Comparison of ENCODE assay signal across 14 cellular contexts in the genomic region with DNA sequence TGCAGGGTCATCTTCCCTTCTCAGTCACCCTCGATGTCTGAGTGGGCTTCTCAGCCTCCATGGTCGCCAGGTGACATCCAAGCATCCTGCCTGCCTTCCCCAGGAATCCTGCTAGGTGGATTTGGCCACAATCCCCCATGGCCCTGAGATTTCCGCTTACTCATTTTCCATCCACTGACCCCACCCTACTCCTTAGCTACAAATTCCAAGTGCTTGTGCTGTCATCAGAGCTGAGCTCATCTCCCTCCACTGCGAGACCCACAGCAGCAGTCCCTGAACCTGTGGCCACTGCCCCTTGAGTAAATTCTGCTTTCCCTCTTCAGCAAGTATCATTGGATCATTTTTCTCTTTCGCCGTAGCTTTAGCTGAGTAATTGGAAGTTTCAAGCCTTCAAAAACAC.
DNase-seq lines count a peak whose midpoint lies in the region; ATAC-seq and TF ChIP-seq lines count a peak whose summit lies in the region.
"Had no signal": no experiment of that assay in that cellular context is flagged by ENCODE, and none has a peak within 500 bp of the region (broad histone marks: within the 10 kb centered on the region; RNA-seq: fewer than 3 reads in every experiment).

No MANE protein-coding gene starts in this region.

- TF ChIP-seq EP300 in transverse colon (IDR thresholded peaks at IDR 0.05; ENCODE audit: low read depth) = no peak

- intact Hi-C loops in transverse colon (cut with DNase I; ENCODE audit: low total_unique reads) = no loop called here

- H3K4me2 ChIP-seq in mesenchymal stem cell (ENCODE audit: low read length, poor library complexity, severe bottlenecking) = no peak overlapping the region

- ATAC-seq in SK-N-SH treated with all-trans-retinoic acid at 6 μM for 48 hours = no peak

- TF ChIP-seq POLR2A in transverse colon (IDR thresholded peaks at IDR 0.05) = no peak

- H2AK5ac ChIP-seq in mesenchymal stem cell (ENCODE audit: low read length, severe bottlenecking) = peak overlapping the region; percentile 27

- H3K36me3 ChIP-seq in mesenchymal stem cell (ENCODE audit: control insufficient read depth in 1 of 2, insufficient read depth in 2 of 2, low read depth in 1 of 2, low read length in 2 of 2) (no peaks in the 10 kb centered on the region), transverse colon (no peaks in the 10 kb centered on the region)

- H2BK120ac ChIP-seq in mesenchymal stem cell (ENCODE audit: low read depth, low read length) = no peak overlapping the region

- no peak overlapping the region for H3K23ac ChIP-seq in mesenchymal stem cell (ENCODE audit: low read length in 2 of 2)

- no peak overlapping the region for H4K91ac ChIP-seq in mesenchymal stem cell (ENCODE audit: low read length)

- H2AFZ ChIP-seq in mesenchymal stem cell (ENCODE audit: low read depth, low read length) = no peak overlapping the region

- no peaks in the 10 kb centered on the region for H3K79me1 ChIP-seq in mesenchymal stem cell (replicated peaks; ENCODE audit: low read length, poor library complexity, severe bottlenecking)

- H3K4me1 ChIP-seq in mesenchymal stem cell (ENCODE audit: control insufficient read depth, insufficient read depth, low read depth, low read length) (peaks cover 16% of the 10 kb centered on the region), transverse colon (peaks cover 0 to 15% (median 4%) of the 10 kb centered on the region in 4 donors)

- no peak overlapping the region for H4K8ac ChIP-seq in mesenchymal stem cell (ENCODE audit: low read length)

- TF ChIP-seq CTCF in choroid plexus epithelial cell (conservative IDR thresholded peaks at IDR 0.05; ENCODE audit: low read depth, low read length) = no peak
- TF ChIP-seq CTCF in transverse colon (IDR thresholded peaks at IDR 0.05) = no peak

- no peak overlapping the region for H2BK5ac ChIP-seq in mesenchymal stem cell (ENCODE audit: low read depth, low read length, poor library complexity, severe bottlenecking)

- no peak overlapping the region for H3K4ac ChIP-seq in mesenchymal stem cell (ENCODE audit: low read depth in 1 of 2, low read length in 2 of 2)

- DNase-seq in DMS79 treated with DMSO at 0.1 percent for 48 hours (lab: John Stamatoyannopoulos, UW) (peak; percentile 60), DMS79 (lab: John Stamatoyannopoulos, UW) (no peak), choroid plexus epithelial cell (ENCODE audit: low read depth) (peak; percentile 59), mesenchymal stem cell (peak; percentile 3), transverse colon (no peak), OCI-M2 (lab: John Stamatoyannopoulos, UW; ENCODE audit: unreplicated experiment) (no peak), NCI-H187 treated with DMSO at 0.1 percent for 48 hours (lab: John Stamatoyannopoulos, UW) (no peak)
- DNase-seq: activated naive CD8-positive, alpha-beta T cell treated with anti-CD3 and anti-CD28 coated beads for 36 hours; DMS153; NCI-H1105 treated with DMSO at 0.1 percent for 48 hours; NK-92 treated with Interleukin-12 subunit alpha and Interleukin-12 subunit beta, amount 100 ng/mL, for 24 hours had no signal

- 81% methylated on average over 6 of the region's 6 CpGs for WGBS in mesenchymal stem cell
- WGBS in transverse colon (ENCODE audit: low coverage in 1 of 2), 2 donors = 38 to 67% methylated on average over 2 to 6 of the region's 6 CpGs

- no peak overlapping the region for H2BK15ac ChIP-seq in mesenchymal stem cell (ENCODE audit: low read depth, poor library complexity, severe bottlenecking)

- no peak overlapping the region for H3K18ac ChIP-seq in mesenchymal stem cell (ENCODE audit: low read depth in 1 of 2, low read length in 2 of 2)

- H3K9me3 ChIP-seq in mesenchymal stem cell (ENCODE audit: control insufficient read depth, low read length) = no peaks in the 10 kb centered on the region
- no peaks in the 10 kb centered on the region for H3K9me3 ChIP-seq in transverse colon

- no peak overlapping the region for H3K4me3 ChIP-seq in choroid plexus epithelial cell (ENCODE audit: low read depth, low read length)
- H3K4me3 ChIP-seq in mesenchymal stem cell (ENCODE audit: insufficient read depth in 1 of 2, low read depth in 1 of 2, low read length in 2 of 2) = peak overlapping the region in 1 of 2 experiments; percentile 63
- no peak overlapping the region for H3K4me3 ChIP-seq in transverse colon

- in situ Hi-C loops in transverse colon (cut with MboI; ENCODE audit: low pct_ligation_motif_present in 1 of 4, low pct_unique_long_range_greater_than_20kb in 1 of 4, low sequenced_read_pairs in 3 of 4) = no loop called here

- peak overlapping the region; percentile 80 for H3K9ac ChIP-seq in mesenchymal stem cell (ENCODE audit: low read length)

- H3K27ac ChIP-seq in mesenchymal stem cell (ENCODE audit: low read length, poor library complexity, severe bottlenecking) = no peak overlapping the region
- H3K27ac ChIP-seq in transverse colon = peak overlapping the region; percentile 81 to 85 (median 82)
- H3K27ac ChIP-seq: 22Rv1, epithelial cell of prostate had no signal

- H2BK12ac ChIP-seq in mesenchymal stem cell (ENCODE audit: low read length in 2 of 2) = no peak overlapping the region

- H3K14ac ChIP-seq in mesenchymal stem cell (ENCODE audit: low read length in 2 of 2) = no peak overlapping the region

- H3K27me3 ChIP-seq in mesenchymal stem cell (ENCODE audit: control insufficient read depth in 1 of 2, insufficient read depth in 1 of 2, low read length in 2 of 2) (no peaks in the 10 kb centered on the region), transverse colon (no peaks in the 10 kb centered on the region)

TF ChIP-seq in SK-N-SH treated with all-trans-retinoic acid at 6 μM for 48 hours, 23 proteins besides CTCF, POLR2A, EP300 and RAD21 (continues in another document):
- TF ChIP-seq RARB (CRISPR knock-in tag; IDR thresholded peaks at IDR 0.05) (no peak), ZNF565 (CRISPR knock-in tag; conservative IDR thresholded peaks at IDR 0.05; ENCODE audit: low read depth) (no peak), PPARA (CRISPR knock-in tag; IDR thresholded peaks at IDR 0.05; ENCODE audit: borderline replicate concordance) (no peak), ZFP30 (CRISPR knock-in tag; IDR thresholded peaks at IDR 0.05) (no peak), ZNF70 (CRISPR knock-in tag; IDR thresholded peaks at IDR 0.05) (no peak), ZNF8 (CRISPR knock-in tag; IDR thresholded peaks at IDR 0.05) (no peak)
- TF ChIP-seq, protein P1, sequence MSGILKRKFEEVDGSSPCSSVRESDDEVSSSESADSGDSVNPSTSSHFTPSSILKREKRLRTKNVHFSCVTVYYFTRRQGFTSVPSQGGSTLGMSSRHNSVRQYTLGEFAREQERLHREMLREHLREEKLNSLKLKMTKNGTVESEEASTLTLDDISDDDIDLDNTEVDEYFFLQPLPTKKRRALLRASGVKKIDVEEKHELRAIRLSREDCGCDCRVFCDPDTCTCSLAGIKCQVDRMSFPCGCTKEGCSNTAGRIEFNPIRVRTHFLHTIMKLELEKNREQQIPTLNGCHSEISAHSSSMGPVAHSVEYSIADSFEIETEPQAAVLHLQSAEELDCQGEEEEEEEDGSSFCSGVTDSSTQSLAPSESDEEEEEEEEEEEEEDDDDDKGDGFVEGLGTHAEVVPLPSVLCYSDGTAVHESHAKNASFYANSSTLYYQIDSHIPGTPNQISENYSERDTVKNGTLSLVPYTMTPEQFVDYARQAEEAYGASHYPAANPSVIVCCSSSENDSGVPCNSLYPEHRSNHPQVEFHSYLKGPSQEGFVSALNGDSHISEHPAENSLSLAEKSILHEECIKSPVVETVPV (CRISPR knock-in tag; IDR thresholded peaks at IDR 0.05) = no peak
- TF ChIP-seq, protein P2, sequence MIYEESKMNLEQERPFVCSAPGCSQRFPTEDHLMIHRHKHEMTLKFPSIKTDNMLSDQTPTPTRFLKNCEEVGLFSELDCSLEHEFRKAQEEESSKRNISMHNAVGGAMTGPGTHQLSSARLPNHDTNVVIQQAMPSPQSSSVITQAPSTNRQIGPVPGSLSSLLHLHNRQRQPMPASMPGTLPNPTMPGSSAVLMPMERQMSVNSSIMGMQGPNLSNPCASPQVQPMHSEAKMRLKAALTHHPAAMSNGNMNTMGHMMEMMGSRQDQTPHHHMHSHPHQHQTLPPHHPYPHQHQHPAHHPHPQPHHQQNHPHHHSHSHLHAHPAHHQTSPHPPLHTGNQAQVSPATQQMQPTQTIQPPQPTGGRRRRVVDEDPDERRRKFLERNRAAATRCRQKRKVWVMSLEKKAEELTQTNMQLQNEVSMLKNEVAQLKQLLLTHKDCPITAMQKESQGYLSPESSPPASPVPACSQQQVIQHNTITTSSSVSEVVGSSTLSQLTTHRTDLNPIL (CRISPR knock-in tag; IDR thresholded peaks at IDR 0.05; ENCODE audit: low read depth) = no peak
- TF ChIP-seq, protein P3, sequence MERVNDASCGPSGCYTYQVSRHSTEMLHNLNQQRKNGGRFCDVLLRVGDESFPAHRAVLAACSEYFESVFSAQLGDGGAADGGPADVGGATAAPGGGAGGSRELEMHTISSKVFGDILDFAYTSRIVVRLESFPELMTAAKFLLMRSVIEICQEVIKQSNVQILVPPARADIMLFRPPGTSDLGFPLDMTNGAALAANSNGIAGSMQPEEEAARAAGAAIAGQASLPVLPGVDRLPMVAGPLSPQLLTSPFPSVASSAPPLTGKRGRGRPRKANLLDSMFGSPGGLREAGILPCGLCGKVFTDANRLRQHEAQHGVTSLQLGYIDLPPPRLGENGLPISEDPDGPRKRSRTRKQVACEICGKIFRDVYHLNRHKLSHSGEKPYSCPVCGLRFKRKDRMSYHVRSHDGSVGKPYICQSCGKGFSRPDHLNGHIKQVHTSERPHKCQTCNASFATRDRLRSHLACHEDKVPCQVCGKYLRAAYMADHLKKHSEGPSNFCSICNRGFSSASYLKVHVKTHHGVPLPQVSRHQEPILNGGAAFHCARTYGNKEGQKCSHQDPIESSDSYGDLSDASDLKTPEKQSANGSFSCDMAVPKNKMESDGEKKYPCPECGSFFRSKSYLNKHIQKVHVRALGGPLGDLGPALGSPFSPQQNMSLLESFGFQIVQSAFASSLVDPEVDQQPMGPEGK (CRISPR knock-in tag; IDR thresholded peaks at IDR 0.05; ENCODE audit: borderline replicate concordance) = no peak

Comparison
In these comparisons a context has a peak if more than half of its experiments do, and no peak if none do; other contexts are left out.
1. DNase-seq: peak in DMS79 treated with DMSO at 0.1 percent for 48 hours (single experiment), choroid plexus epithelial cell (single experiment) and mesenchymal stem cell (single experiment); none in DMS79 (single experiment), transverse colon (single experiment), OCI-M2 (single experiment) and NCI-H187 treated with DMSO at 0.1 percent for 48 hours (single experiment).